In the genomic region with DNA sequence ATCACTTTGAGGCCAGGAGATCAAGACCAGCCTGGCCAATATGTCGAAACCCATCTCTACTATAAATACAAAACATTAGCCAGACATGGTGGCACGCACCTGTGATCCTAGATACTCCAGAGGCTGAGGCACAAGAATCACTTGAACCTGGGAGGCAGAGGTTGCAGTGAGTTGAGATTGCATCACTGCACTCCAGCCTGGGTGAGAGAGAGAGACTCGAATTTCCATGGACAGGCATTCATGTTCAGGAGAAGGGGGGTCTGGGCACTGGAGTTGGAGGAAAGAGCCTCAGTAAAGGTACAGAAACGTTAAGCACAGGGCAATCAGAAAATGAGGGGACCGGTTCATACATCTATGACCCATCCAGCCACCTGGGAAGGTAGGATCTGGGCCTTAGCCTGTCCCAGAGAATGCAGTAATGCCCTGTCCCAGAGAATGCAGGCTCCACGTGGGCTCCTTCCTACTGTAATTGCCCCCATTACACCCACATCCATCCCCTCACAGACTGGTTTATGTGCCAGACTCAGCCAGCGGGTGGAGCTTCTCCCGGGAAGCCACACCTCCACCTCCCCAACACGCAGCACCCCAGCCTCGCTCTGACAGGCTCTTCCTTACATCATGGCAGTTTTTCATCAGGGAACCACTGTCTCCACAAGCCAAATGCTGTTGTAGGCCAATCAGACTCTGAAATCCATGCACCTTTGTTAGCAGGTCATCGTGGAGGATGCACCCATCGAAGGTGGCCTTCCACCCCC, we compare ENCODE assay signal across 1 cellular context.
TF ChIP-seq lines count a peak whose summit lies in the region.

No MANE protein-coding gene starts in this region.

TF ChIP-seq in H1, 55 proteins besides CTCF, POLR2A, EP300 and RAD21 (continued from another document):
- 0 out of 2 replicates have a peak, but pooled peaks have one; percentile 7 for TF ChIP-seq YY1 (IDR thresholded peaks at IDR 0.05; ENCODE audit: low read depth, low read length)
- peak; percentile 18; the same call in 1 of the 2 replicates for TF ChIP-seq TAF1 (IDR thresholded peaks at IDR 0.05; ENCODE audit: low read depth, low read length)
- TF ChIP-seq, protein P1, sequence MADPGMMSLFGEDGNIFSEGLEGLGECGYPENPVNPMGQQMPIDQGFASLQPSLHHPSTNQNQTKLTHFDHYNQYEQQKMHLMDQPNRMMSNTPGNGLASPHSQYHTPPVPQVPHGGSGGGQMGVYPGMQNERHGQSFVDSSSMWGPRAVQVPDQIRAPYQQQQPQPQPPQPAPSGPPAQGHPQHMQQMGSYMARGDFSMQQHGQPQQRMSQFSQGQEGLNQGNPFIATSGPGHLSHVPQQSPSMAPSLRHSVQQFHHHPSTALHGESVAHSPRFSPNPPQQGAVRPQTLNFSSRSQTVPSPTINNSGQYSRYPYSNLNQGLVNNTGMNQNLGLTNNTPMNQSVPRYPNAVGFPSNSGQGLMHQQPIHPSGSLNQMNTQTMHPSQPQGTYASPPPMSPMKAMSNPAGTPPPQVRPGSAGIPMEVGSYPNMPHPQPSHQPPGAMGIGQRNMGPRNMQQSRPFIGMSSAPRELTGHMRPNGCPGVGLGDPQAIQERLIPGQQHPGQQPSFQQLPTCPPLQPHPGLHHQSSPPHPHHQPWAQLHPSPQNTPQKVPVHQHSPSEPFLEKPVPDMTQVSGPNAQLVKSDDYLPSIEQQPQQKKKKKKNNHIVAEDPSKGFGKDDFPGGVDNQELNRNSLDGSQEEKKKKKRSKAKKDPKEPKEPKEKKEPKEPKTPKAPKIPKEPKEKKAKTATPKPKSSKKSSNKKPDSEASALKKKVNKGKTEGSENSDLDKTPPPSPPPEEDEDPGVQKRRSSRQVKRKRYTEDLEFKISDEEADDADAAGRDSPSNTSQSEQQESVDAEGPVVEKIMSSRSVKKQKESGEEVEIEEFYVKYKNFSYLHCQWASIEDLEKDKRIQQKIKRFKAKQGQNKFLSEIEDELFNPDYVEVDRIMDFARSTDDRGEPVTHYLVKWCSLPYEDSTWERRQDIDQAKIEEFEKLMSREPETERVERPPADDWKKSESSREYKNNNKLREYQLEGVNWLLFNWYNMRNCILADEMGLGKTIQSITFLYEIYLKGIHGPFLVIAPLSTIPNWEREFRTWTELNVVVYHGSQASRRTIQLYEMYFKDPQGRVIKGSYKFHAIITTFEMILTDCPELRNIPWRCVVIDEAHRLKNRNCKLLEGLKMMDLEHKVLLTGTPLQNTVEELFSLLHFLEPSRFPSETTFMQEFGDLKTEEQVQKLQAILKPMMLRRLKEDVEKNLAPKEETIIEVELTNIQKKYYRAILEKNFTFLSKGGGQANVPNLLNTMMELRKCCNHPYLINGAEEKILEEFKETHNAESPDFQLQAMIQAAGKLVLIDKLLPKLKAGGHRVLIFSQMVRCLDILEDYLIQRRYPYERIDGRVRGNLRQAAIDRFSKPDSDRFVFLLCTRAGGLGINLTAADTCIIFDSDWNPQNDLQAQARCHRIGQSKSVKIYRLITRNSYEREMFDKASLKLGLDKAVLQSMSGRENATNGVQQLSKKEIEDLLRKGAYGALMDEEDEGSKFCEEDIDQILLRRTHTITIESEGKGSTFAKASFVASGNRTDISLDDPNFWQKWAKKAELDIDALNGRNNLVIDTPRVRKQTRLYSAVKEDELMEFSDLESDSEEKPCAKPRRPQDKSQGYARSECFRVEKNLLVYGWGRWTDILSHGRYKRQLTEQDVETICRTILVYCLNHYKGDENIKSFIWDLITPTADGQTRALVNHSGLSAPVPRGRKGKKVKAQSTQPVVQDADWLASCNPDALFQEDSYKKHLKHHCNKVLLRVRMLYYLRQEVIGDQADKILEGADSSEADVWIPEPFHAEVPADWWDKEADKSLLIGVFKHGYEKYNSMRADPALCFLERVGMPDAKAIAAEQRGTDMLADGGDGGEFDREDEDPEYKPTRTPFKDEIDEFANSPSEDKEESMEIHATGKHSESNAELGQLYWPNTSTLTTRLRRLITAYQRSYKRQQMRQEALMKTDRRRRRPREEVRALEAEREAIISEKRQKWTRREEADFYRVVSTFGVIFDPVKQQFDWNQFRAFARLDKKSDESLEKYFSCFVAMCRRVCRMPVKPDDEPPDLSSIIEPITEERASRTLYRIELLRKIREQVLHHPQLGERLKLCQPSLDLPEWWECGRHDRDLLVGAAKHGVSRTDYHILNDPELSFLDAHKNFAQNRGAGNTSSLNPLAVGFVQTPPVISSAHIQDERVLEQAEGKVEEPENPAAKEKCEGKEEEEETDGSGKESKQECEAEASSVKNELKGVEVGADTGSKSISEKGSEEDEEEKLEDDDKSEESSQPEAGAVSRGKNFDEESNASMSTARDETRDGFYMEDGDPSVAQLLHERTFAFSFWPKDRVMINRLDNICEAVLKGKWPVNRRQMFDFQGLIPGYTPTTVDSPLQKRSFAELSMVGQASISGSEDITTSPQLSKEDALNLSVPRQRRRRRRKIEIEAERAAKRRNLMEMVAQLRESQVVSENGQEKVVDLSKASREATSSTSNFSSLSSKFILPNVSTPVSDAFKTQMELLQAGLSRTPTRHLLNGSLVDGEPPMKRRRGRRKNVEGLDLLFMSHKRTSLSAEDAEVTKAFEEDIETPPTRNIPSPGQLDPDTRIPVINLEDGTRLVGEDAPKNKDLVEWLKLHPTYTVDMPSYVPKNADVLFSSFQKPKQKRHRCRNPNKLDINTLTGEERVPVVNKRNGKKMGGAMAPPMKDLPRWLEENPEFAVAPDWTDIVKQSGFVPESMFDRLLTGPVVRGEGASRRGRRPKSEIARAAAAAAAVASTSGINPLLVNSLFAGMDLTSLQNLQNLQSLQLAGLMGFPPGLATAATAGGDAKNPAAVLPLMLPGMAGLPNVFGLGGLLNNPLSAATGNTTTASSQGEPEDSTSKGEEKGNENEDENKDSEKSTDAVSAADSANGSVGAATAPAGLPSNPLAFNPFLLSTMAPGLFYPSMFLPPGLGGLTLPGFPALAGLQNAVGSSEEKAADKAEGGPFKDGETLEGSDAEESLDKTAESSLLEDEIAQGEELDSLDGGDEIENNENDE (IDR thresholded peaks at IDR 0.05; ENCODE audit: insufficient replicate concordance, low read length) = no peak
- peak; percentile 41; the same call in 1 of the 2 replicates for TF ChIP-seq CEBPB (IDR thresholded peaks at IDR 0.05; ENCODE audit: low read depth, low read length)
